ENCODE assay signal across 8 cellular contexts in the genomic region with DNA sequence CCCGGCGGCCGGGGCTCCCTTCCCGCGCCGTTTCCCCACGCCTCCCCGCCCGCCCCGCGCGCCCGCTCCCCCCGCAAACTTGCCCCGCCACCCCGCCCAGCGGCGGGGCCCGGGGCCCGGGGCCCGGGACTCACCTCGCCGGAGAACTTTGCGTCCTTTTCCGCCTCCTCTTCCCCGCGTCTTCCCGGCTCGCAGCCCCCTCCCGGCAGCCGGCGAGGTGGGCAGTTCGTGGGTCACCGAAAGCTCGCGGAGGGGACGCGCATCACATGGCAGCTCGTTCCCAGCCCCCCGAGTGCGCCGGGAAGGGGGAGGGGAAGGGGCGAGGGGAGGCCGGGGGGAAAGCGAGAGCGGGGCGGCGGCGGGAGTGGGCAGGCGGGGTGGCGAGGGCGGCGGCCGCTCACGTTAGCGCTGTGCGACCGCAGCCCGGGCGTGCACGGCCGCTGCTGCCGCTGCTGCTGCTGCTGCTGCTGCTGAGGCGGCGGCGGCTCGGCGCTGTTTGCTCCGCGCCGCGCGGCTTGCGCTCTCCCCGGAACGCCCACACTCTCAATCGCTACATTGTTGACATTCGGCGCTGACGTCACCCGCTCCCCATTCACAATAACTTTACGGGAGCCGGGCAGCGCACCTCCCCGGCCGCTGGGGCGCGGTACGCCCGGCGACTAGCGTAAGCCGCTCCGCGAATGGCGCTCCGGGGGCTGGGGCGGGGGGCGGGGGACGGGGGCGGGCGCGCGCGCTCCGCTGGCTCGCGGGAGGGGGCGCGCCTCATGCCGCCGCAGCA. TPM values are rescaled to one million over a fixed set of nuclear protein-coding genes. Genes with fewer than 3 reads are reported as not detected.
DNase-seq lines count a peak whose midpoint lies in the region; ATAC-seq and TF ChIP-seq lines count a peak whose summit lies in the region.

A gene (minus strand): TSS at position 498 of the 778 bp plus-strand sequence. CDS start 287,999 bp downstream, outside the sequence.

- DNase-seq in AG04449 (ENCODE audit: low read depth, low spot score) (no peak), NCI-H524 treated with DMSO at 0.1 percent for 48 hours (lab: John Stamatoyannopoulos, UW) (peak; percentile 21), lower lobe of right lung (peak; percentile 91)
- DNase-seq in activated CD4-positive, alpha-beta memory T cell treated with anti-CD3 and anti-CD28 coated beads, Interleukin-2, amount 10 ng/mL, durations not matched to agents 7 days and 5 days, result peak; percentile 95
- DNase-seq in stimulated activated CD4-positive, alpha-beta T cell treated with anti-CD3 and anti-CD28 coated beads, Interleukin-4, amount 100 ng/mL, for 48 hours (ENCODE audit: low read depth in 2 of 2), result peak; percentile 95

- H3K36me3 Mint-ChIP-seq in activated CD4-positive, alpha-beta memory T cell treated with anti-CD3 and anti-CD28 coated beads, Interleukin-2, amount 10 ng/mL, durations not matched to agents 7 days and 5 days (ENCODE audit: low read depth), result peaks cover 14% of the 10 kb centered on the region

- peak; percentile 23 for TF ChIP-seq CTCF in AG04449 (IDR thresholded peaks at IDR 0.05; ENCODE audit: insufficient read depth, low read length, missing control alignments)
- peak; percentile 17 for TF ChIP-seq CTCF in lower lobe of right lung (IDR thresholded peaks at IDR 0.05)

- peak; percentile 73 for ATAC-seq in GM19035 (IDR thresholded peaks at IDR 0.05; ENCODE audit: unreplicated experiment)
- ATAC-seq in HG03432 (IDR thresholded peaks at IDR 0.05; ENCODE audit: unreplicated experiment), result peak; percentile 82
- peak; percentile 91 to 92 for ATAC-seq in lower lobe of right lung

- peaks cover 9% of the 10 kb centered on the region for H3K4me1 ChIP-seq in ectodermal cell (ENCODE audit: control insufficient read depth, insufficient read depth, low read length)
- H3K4me1 ChIP-seq in lower lobe of right lung, result peaks cover 17% of the 10 kb centered on the region

- H3K4me3 Mint-ChIP-seq in activated CD4-positive, alpha-beta memory T cell treated with anti-CD3 and anti-CD28 coated beads, Interleukin-2, amount 10 ng/mL, durations not matched to agents 7 days and 5 days, result peak within 1 kb of the TSS; percentile 87

- peak within 1 kb of the TSS; percentile 82 for H3K27ac Mint-ChIP-seq in activated CD4-positive, alpha-beta memory T cell treated with anti-CD3 and anti-CD28 coated beads, Interleukin-2, amount 10 ng/mL, durations not matched to agents 7 days and 5 days

- H3K4me3 ChIP-seq in AG04449 (ENCODE audit: low read depth, low read length) (peak within 1 kb of the TSS; percentile 62), ectodermal cell (ENCODE audit: insufficient read depth, low read depth, low read length) (peak within 1 kb of the TSS; percentile 65), lower lobe of right lung (peak within 1 kb of the TSS; percentile 66)

- H3K27me3 Mint-ChIP-seq in activated CD4-positive, alpha-beta memory T cell treated with anti-CD3 and anti-CD28 coated beads, Interleukin-2, amount 10 ng/mL, durations not matched to agents 7 days and 5 days, result peaks cover 44% of the 10 kb centered on the region

- POLR2A ChIA-PET in AG04449 (lab: Yijun Ruan, JAX), result interaction anchor here (1.3 kb wide), 1 partner anchor 78 kb away, joined by 3 read pairs; no protein-coding TSS in a partner anchor
- POLR2A ChIA-PET in activated CD4-positive, alpha-beta memory T cell treated with anti-CD3 and anti-CD28 coated beads, Interleukin-2, amount 10 ng/mL, durations not matched to agents 7 days and 5 days (lab: Charles Lee), result interaction anchor here (0.6 to 6.2 kb wide), 22 partner anchors 10 to 1215 kb away, joined by 3 to 101 read pairs (median 4); no protein-coding TSS in a partner anchor

- peaks cover 31% of the 10 kb centered on the region for H3K27me3 ChIP-seq in ectodermal cell (ENCODE audit: control insufficient read depth, insufficient read depth, low read length, poor library complexity, severe bottlenecking)
- H3K27me3 ChIP-seq in lower lobe of right lung (ENCODE audit: low read depth), result peaks cover 13% of the 10 kb centered on the region

- H3K36me3 ChIP-seq in ectodermal cell (ENCODE audit: control insufficient read depth, insufficient read depth, low read length), result no peaks in the 10 kb centered on the region
- H3K36me3 ChIP-seq in lower lobe of right lung, result no peaks in the 10 kb centered on the region

- 0% methylated on average over 112 of the region's 112 CpGs for WGBS in ectodermal cell, 2 experiments

- no peaks in the 10 kb centered on the region for H3K9me3 Mint-ChIP-seq in activated CD4-positive, alpha-beta memory T cell treated with anti-CD3 and anti-CD28 coated beads, Interleukin-2, amount 10 ng/mL, durations not matched to agents 7 days and 5 days

- CTCF ChIA-PET in AG04449 (lab: Yijun Ruan, JAX), result interaction anchor here (1.0 to 1.8 kb wide), 8 partner anchors 13 to 356 kb away, joined by 3 to 8 read pairs (median 4); no protein-coding TSS in a partner anchor
- CTCF ChIA-PET in activated CD4-positive, alpha-beta memory T cell treated with anti-CD3 and anti-CD28 coated beads, Interleukin-2, amount 10 ng/mL, durations not matched to agents 7 days and 5 days (lab: Charles Lee), result interaction anchor here (0.8 to 14.1 kb wide), 13 partner anchors 12 to 1216 kb away, joined by 3 to 281 read pairs (median 6); a partner anchor contains a TSS

- H3K27ac ChIP-seq in ectodermal cell (ENCODE audit: insufficient read depth, low read depth, low read length, poor library complexity, severe bottlenecking), result peak within 1 kb of the TSS; percentile 21
- H3K27ac ChIP-seq in lower lobe of right lung, result peak within 1 kb of the TSS; percentile 82

- H3K9me3 ChIP-seq in ectodermal cell (ENCODE audit: control insufficient read depth, low read length), result no peaks in the 10 kb centered on the region
- H3K9me3 ChIP-seq in lower lobe of right lung, result no peaks in the 10 kb centered on the region

- intact Hi-C loops in lower lobe of right lung (cut with DNase I), result no loop called here

- peaks cover 27% of the 10 kb centered on the region for H3K4me1 Mint-ChIP-seq in activated CD4-positive, alpha-beta memory T cell treated with anti-CD3 and anti-CD28 coated beads, Interleukin-2, amount 10 ng/mL, durations not matched to agents 7 days and 5 days

RNA-seq across cellular contexts. Expression of the gene that starts here (rescaled TPM):
- total RNA-seq in activated CD4-positive, alpha-beta memory T cell treated with anti-CD3 and anti-CD28 coated beads, Interleukin-2, amount 10 ng/mL, durations not matched to agents 7 days and 5 days, result 10 to 100 TPM; 30.3 to 31.1 TPM
- 9.9 TPM for polyA plus RNA-seq in ectodermal cell (2013, experiment 1 of 4)
- polyA plus RNA-seq in ectodermal cell (2013, experiment 2 of 4), result 13.0 TPM
- 7.6 TPM for polyA plus RNA-seq in ectodermal cell (2013, experiment 3 of 4)
- polyA plus RNA-seq in ectodermal cell (2013, experiment 4 of 4), result 9.0 TPM
- total RNA-seq in lower lobe of right lung, result 6.3 TPM
